In genomic region chr18:57906852-57907251, GRCh38 we compare ENCODE assay signal across 17 cellular contexts.
A peak's percentile ranks its signal among the peaks of the same experiment; 100 is the strongest.
DNase-seq lines count a peak whose midpoint lies in the region; ATAC-seq, FAIRE-seq and TF ChIP-seq lines count a peak whose summit lies in the region.
"Had no signal": no experiment of that assay in that cellular context is flagged by ENCODE, and none has a peak within 500 bp of the region (broad histone marks: within the 10 kb centered on the region; RNA-seq: fewer than 3 reads in every experiment).

No MANE protein-coding gene starts in this region.

- H3K36me3 Mint-ChIP-seq in immature natural killer cell: no peaks in the 10 kb centered on the region

- intact Hi-C loops in K562 (cut with micrococcal nuclease): no loop called here

- no peak for FAIRE-seq in K562 (lab: Jason Lieb, UNC)

- H3K36me3 ChIP-seq in DOHH2 (ENCODE audit: control insufficient read depth, low read length) (no peaks in the 10 kb centered on the region), K562 (ENCODE audit: control insufficient read depth, insufficient read depth, low read length) (no peaks in the 10 kb centered on the region)
- H3K36me3 ChIP-seq: heart left ventricle, neutrophil, Peyer's patch had no signal

- H3F3A ChIP-seq in DOHH2 (ENCODE audit: control insufficient read depth, insufficient read depth): no peaks in the 10 kb centered on the region

- H3K27me3 ChIP-seq in DOHH2 (ENCODE audit: control insufficient read depth, low read length): peaks cover 5% of the 10 kb centered on the region; the same call in 1 of the 2 replicates
- peaks cover 0 to 10% of the 10 kb centered on the region in 2 experiments; a peak in 4 of 5 replicates for H3K27me3 ChIP-seq in K562 (ENCODE audit: control insufficient read depth in 2 of 2, insufficient read depth in 2 of 2, low read length in 2 of 2)
- H3K27me3 ChIP-seq: neutrophil, Peyer's patch, testis had no signal

- no peak overlapping the region for H3K9ac ChIP-seq in K562 (ENCODE audit: insufficient read depth in 1 of 2, low read depth in 2 of 2, low read length in 2 of 2)

- H3K27ac Mint-ChIP-seq in immature natural killer cell: no peak overlapping the region
- H3K27ac Mint-ChIP-seq: activated T-helper 2 cell treated with anti-CD3 and anti-CD28 coated beads, Interferon-gamma antibody, Interleukin-2, Interleukin-4, amounts not matched to agents 10 μg/mL and 5 μg/mL and 100 μg/mL, durations not matched to agents 14 hours and 24 hours and 36 hours; T-helper 1 cell treated with Interleukin-12 subunit alpha and Interleukin-12 subunit beta and Interleukin-4 antibody, amounts not matched to agents 30 μg/mL and 1 μg/mL, for 36 hours had no signal

- H3K4me2 ChIP-seq in DOHH2 (ENCODE audit: low read length) (no peak overlapping the region), K562 (ENCODE audit: insufficient read depth, low read length) (no peak overlapping the region)

- H3K4me1 Mint-ChIP-seq in immature natural killer cell: no peaks in the 10 kb centered on the region

- H3K79me2 ChIP-seq in DOHH2 (ENCODE audit: control insufficient read depth, low read length) (no peaks in the 10 kb centered on the region), K562 (ENCODE audit: control insufficient read depth, insufficient read depth, low read length) (no peaks in the 10 kb centered on the region)

- H4K20me1 ChIP-seq in DOHH2 (ENCODE audit: control insufficient read depth, insufficient read depth, low read depth, low read length) (no peaks in the 10 kb centered on the region), K562 (replicated peaks; ENCODE audit: control insufficient read depth, insufficient read depth, low read length) (no peaks in the 10 kb centered on the region)

- ATAC-seq in K562 (peak; percentile 83), GM19397 (IDR thresholded peaks at IDR 0.05; ENCODE audit: unreplicated experiment) (no peak)
- ATAC-seq: heart left ventricle had no signal

- H3K27ac ChIP-seq in DOHH2 (ENCODE audit: low read depth, low read length) (no peak overlapping the region), K562 (ENCODE audit: extremely low read depth, low read depth, low read length) (no peak overlapping the region)
- H3K27ac ChIP-seq: heart left ventricle, neutrophil, Peyer's patch, testis had no signal

- TF ChIP-seq RAD21 in K562 (CRISPR knock-in tag; conservative IDR thresholded peaks at IDR 0.05 in 1 of 2, IDR thresholded peaks at IDR 0.05 in 1 of 2): peak in 1 of 2 experiments; percentile 26; a peak in 1 of 4 replicates

- no peak for TF ChIP-seq POLR2A in K562 (conservative IDR thresholded peaks at IDR 0.05)

- in situ Hi-C loops in K562 (cut with MboI): no loop called here

- TF ChIP-seq EP300 in K562 (IDR thresholded peaks at IDR 0.05; ENCODE audit: low read length): no peak

- peak; percentile 22 for DNase-seq in HT-29 (ENCODE audit: low spot score)
- DNase-seq in K562 (ENCODE audit: extremely low read depth in 1 of 4, low spot score in 3 of 4): peak in 2 of 4 experiments; percentile 13 to 15
- peak; percentile 23 for DNase-seq in left kidney (ENCODE audit: low read depth, low spot score)
- DNase-seq in cerebellar cortex (ENCODE audit: low spot score): no peak
- no peak for DNase-seq in immature natural killer cell
- DNase-seq in NK-92 (lab: John Stamatoyannopoulos, UW; ENCODE audit: unreplicated experiment): no peak
- DNase-seq: COR-L47; effector CD4-positive, alpha-beta T cell; heart left ventricle; Karpas-422; Peyer's patch; testis had no signal

- no peak overlapping the region for H2AFZ ChIP-seq in K562 (ENCODE audit: low read depth, low read length)

- TF ChIP-seq CTCF in DOHH2 (IDR thresholded peaks at IDR 0.05; ENCODE audit: low read depth, low read length, poor library complexity, severe bottlenecking) (peak; percentile 21), K562 (IDR thresholded peaks at IDR 0.05 in 2 of 3, conservative IDR thresholded peaks at IDR 0.05 in 1 of 3; ENCODE audit: insufficient read depth in 2 of 3, low read depth in 1 of 3, low read length in 3 of 3) (peak; percentile 24 to 37 (median 35); a peak in 4 of 6 replicates)

- CTCF ChIA-PET in K562 (lab: Yijun Ruan, JAX; ENCODE audit: low intra/inter-chr PET ratio): interaction anchor here (0.6 kb wide), 1 partner anchor 208 kb away, joined by 4 read pairs; no protein-coding TSS in a partner anchor

- H3K9me3 Mint-ChIP-seq in immature natural killer cell: no peaks in the 10 kb centered on the region
- H3K9me3 Mint-ChIP-seq: activated T-helper 2 cell treated with anti-CD3 and anti-CD28 coated beads, Interferon-gamma antibody, Interleukin-2, Interleukin-4, amounts not matched to agents 10 μg/mL and 5 μg/mL and 100 μg/mL, durations not matched to agents 14 hours and 24 hours and 36 hours; T-helper 1 cell treated with Interleukin-12 subunit alpha and Interleukin-12 subunit beta and Interleukin-4 antibody, amounts not matched to agents 30 μg/mL and 1 μg/mL, for 36 hours had no signal

- H3K9me2 ChIP-seq in DOHH2 (replicated peaks; ENCODE audit: control insufficient read depth, low read length): no peaks in the 10 kb centered on the region

- no peaks in the 10 kb centered on the region for H3K9me3 ChIP-seq in DOHH2 (ENCODE audit: control insufficient read depth, insufficient read depth, low read length)
- no peaks in the 10 kb centered on the region for H3K9me3 ChIP-seq in K562 (replicated peaks; ENCODE audit: control insufficient read depth, insufficient read depth, low read depth, low read length)
- H3K9me3 ChIP-seq: heart left ventricle, neutrophil, Peyer's patch, testis had no signal

- BruUV-seq in K562 (replicated peaks; lab: Mats Ljungman, UMichigan): no TSS peak

- peaks cover 0 to 6% (median 2%) of the 10 kb centered on the region in 3 donors for H3K27me3 Mint-ChIP-seq in immature natural killer cell (ENCODE audit: low read depth in 3 of 3)

- POLR2A ChIA-PET in K562 (lab: Yijun Ruan, JAX): interaction anchor here (0.6 to 1.0 kb wide), 2 partner anchors 227 to 349 kb away, joined by 3 read pairs; no protein-coding TSS in a partner anchor

- 5% methylated on average over 4 of the region's 5 CpGs for WGBS in K562 (ENCODE audit: insufficient coverage, low coverage, missing lambda C conversion rate)

- H3K4me3 ChIP-seq in DOHH2 (ENCODE audit: low read length) (no peak overlapping the region), K562 (no peak overlapping the region)
- H3K4me3 ChIP-seq: heart left ventricle, Peyer's patch, testis had no signal

- H3K4me1 ChIP-seq in DOHH2 (ENCODE audit: control insufficient read depth, low read length): no peaks in the 10 kb centered on the region
- no peaks in the 10 kb centered on the region; a peak in 1 of 5 replicates for H3K4me1 ChIP-seq in K562 (replicated peaks in 1 of 2; ENCODE audit: control insufficient read depth in 2 of 2, insufficient read depth in 2 of 2, low read length in 2 of 2)
- H3K4me1 ChIP-seq: heart left ventricle, testis had no signal

- H3K4me3 Mint-ChIP-seq in immature natural killer cell: no peak overlapping the region
- H3K4me3 Mint-ChIP-seq: T-helper 1 cell treated with Interleukin-12 subunit alpha and Interleukin-12 subunit beta and Interleukin-4 antibody, amounts not matched to agents 30 μg/mL and 1 μg/mL, for 36 hours had no signal

- no peaks in the 10 kb centered on the region for H3K9me1 ChIP-seq in K562 (ENCODE audit: control insufficient read depth, insufficient read depth, low read length)

TF ChIP-seq in K562, 482 proteins besides CTCF, POLR2A, EP300 and RAD21:
- TF ChIP-seq HDAC2 (IDR thresholded peaks at IDR 0.05) (no peak), ZNF263 (CRISPR knock-in tag; IDR thresholded peaks at IDR 0.05; ENCODE audit: borderline replicate concordance) (peak; percentile 97), DIDO1 (tag; IDR thresholded peaks at IDR 0.05; ENCODE audit: low read depth) (no peak), MAX (CRISPR knock-in tag; IDR thresholded peaks at IDR 0.05) (no peak), AFF1 (IDR thresholded peaks at IDR 0.05; ENCODE audit: low read depth in 1 of 2, partially characterized antibody in 2 of 2) (no peak)

Comparison
In these comparisons a context has a peak if more than half of its experiments do, and no peak if none do; other contexts are left out.
1. DNase-seq: peak in HT-29 (single experiment) and left kidney (single experiment); none in cerebellar cortex (single experiment), immature natural killer cell (0 of 3) and NK-92 (single experiment).